Comparison of ENCODE assay signal across 1 cellular context in genomic region chr2:37798315-37799005, GRCh38.
TF ChIP-seq lines count a peak whose summit lies in the region.

No MANE protein-coding gene starts in this region.

TF ChIP-seq in SK-N-SH, 30 proteins besides CTCF, POLR2A, EP300 and RAD21 (continued from another document):
- TF ChIP-seq REST (IDR thresholded peaks at IDR 0.05; ENCODE audit: low read depth, low read length) (no peak), NFIC (IDR thresholded peaks at IDR 0.05; ENCODE audit: borderline replicate concordance) (no peak), TCF12 (IDR thresholded peaks at IDR 0.05) (no peak), TEAD4 (IDR thresholded peaks at IDR 0.05; ENCODE audit: borderline replicate concordance, insufficient read depth) (no peak), SIN3A (IDR thresholded peaks at IDR 0.05; ENCODE audit: borderline replicate concordance, low read depth, low read length) (no peak), USF2 (IDR thresholded peaks at IDR 0.05; ENCODE audit: borderline replicate concordance, low read depth, low read length) (no peak), FOXM1 (IDR thresholded peaks at IDR 0.05; ENCODE audit: low read depth) (no peak), FOXJ3 (CRISPR knock-in tag; IDR thresholded peaks at IDR 0.05) (no peak), POLR2AphosphoS5 (IDR thresholded peaks at IDR 0.05; ENCODE audit: low read depth, low read length) (no peak), FOSL2 (IDR thresholded peaks at IDR 0.05; ENCODE audit: borderline replicate concordance, low read depth) (no peak), YY1 (IDR thresholded peaks at IDR 0.05; ENCODE audit: low read depth) (no peak), RCOR1 (IDR thresholded peaks at IDR 0.05; ENCODE audit: low read length) (no peak), ZBTB33 (IDR thresholded peaks at IDR 0.05; ENCODE audit: borderline replicate concordance, low read depth) (no peak), GATA2 (CRISPR knock-in tag; IDR thresholded peaks at IDR 0.05) (no peak)
